Comparison of ENCODE assay signal across 13 cellular contexts in genomic region chr19:49894879-49895565, GRCh38. TPM values are rescaled to one million over a fixed set of nuclear protein-coding genes. Genes with fewer than 3 reads are reported as not detected.
DNase-seq lines count a peak whose midpoint lies in the region; ATAC-seq and TF ChIP-seq lines count a peak whose summit lies in the region.
"Had no signal": no experiment of that assay in that cellular context is flagged by ENCODE, and none has a peak within 500 bp of the region (broad histone marks: within the 10 kb centered on the region; RNA-seq: fewer than 3 reads in every experiment).

No MANE protein-coding gene starts in this region.

- no peaks in the 10 kb centered on the region for H3K9me3 Mint-ChIP-seq in activated naive CD4-positive, alpha-beta T cell treated with anti-CD3 and anti-CD28 coated beads for 36 hours
- H3K9me3 Mint-ChIP-seq in stimulated activated naive B cell treated with anti-CD40 and anti-IgM and Interleukin-4, amounts not matched to agents 10 μg/mL and 1 μg/mL and 100 μg/mL, for 72 hours = peaks cover 9 to 19% of the 10 kb centered on the region in 2 donors
- H3K9me3 Mint-ChIP-seq: naive thymus-derived CD4-positive, alpha-beta T cell had no signal

- DNase-seq in activated naive CD4-positive, alpha-beta T cell treated with anti-CD3 and anti-CD28 coated beads for 36 hours = peak; percentile 43
- DNase-seq in activated naive CD4-positive, alpha-beta T cell (lab: John Stamatoyannopoulos, UW) = no peak
- DNase-seq in activated T-helper 9 cell treated with anti-CD3 and anti-CD28 coated beads, Interleukin-2, amount 50 U/mL, for 16 hours (ENCODE audit: low read depth) = peak; percentile 40
- peak; percentile 83 for DNase-seq in stimulated activated naive B cell treated with anti-CD40 and anti-IgM and Interleukin-4, amounts not matched to agents 10 μg/mL and 1 μg/mL and 100 μg/mL, for 72 hours
- no peak for DNase-seq in coronary artery (ENCODE audit: low spot score)
- DNase-seq in erythroblast (lab: John Stamatoyannopoulos, UW) = no peak
- DNase-seq: foreskin keratinocyte; naive thymus-derived CD4-positive, alpha-beta T cell; NCI-H1105 treated with DMSO at 0.1 percent for 48 hours; NCI-H82 had no signal

- H3K27me3 Mint-ChIP-seq in activated naive CD4-positive, alpha-beta T cell treated with anti-CD3 and anti-CD28 coated beads for 36 hours (ENCODE audit: low read depth) = no peaks in the 10 kb centered on the region
- no peaks in the 10 kb centered on the region for H3K27me3 Mint-ChIP-seq in stimulated activated naive B cell treated with anti-CD40 and anti-IgM and Interleukin-4, amounts not matched to agents 10 μg/mL and 1 μg/mL and 100 μg/mL, for 72 hours
- H3K27me3 Mint-ChIP-seq: naive thymus-derived CD4-positive, alpha-beta T cell had no signal

- H3K27ac ChIP-seq in coronary artery = no peak overlapping the region
- H3K27ac ChIP-seq: foreskin keratinocyte had no signal

- CTCF ChIA-PET in activated naive CD4-positive, alpha-beta T cell treated with anti-CD3 and anti-CD28 coated beads for 36 hours (lab: Charles Lee) = interaction anchor here (0.6 kb wide), 1 partner anchor 68 kb away, joined by 3 read pairs; no protein-coding TSS in a partner anchor

- intact Hi-C loops in activated naive CD4-positive, alpha-beta T cell treated with anti-CD3 and anti-CD28 coated beads for 36 hours (cut with micrococcal nuclease) = no loop called here

- peaks cover 34% of the 10 kb centered on the region for H3K4me1 Mint-ChIP-seq in activated naive CD4-positive, alpha-beta T cell treated with anti-CD3 and anti-CD28 coated beads for 36 hours (ENCODE audit: low read depth)
- H3K4me1 Mint-ChIP-seq in stimulated activated naive B cell treated with anti-CD40 and anti-IgM and Interleukin-4, amounts not matched to agents 10 μg/mL and 1 μg/mL and 100 μg/mL, for 72 hours = peaks cover 48 to 82% of the 10 kb centered on the region in 2 donors

- no peaks in the 10 kb centered on the region for H3K36me3 Mint-ChIP-seq in activated naive CD4-positive, alpha-beta T cell treated with anti-CD3 and anti-CD28 coated beads for 36 hours (ENCODE audit: low read depth)
- peaks cover 60 to 72% of the 10 kb centered on the region in 2 donors for H3K36me3 Mint-ChIP-seq in stimulated activated naive B cell treated with anti-CD40 and anti-IgM and Interleukin-4, amounts not matched to agents 10 μg/mL and 1 μg/mL and 100 μg/mL, for 72 hours

- TF ChIP-seq CTCF in coronary artery (IDR thresholded peaks at IDR 0.05) = no peak

- peak overlapping the region; percentile 36 for H3K4me3 Mint-ChIP-seq in activated naive CD4-positive, alpha-beta T cell treated with anti-CD3 and anti-CD28 coated beads for 36 hours
- H3K4me3 Mint-ChIP-seq in stimulated activated naive B cell treated with anti-CD40 and anti-IgM and Interleukin-4, amounts not matched to agents 10 μg/mL and 1 μg/mL and 100 μg/mL, for 72 hours = peak overlapping the region; percentile 95 to 99

- no peak overlapping the region for H3K4me3 ChIP-seq in coronary artery

- peak overlapping the region; percentile 97 for H3K27ac Mint-ChIP-seq in activated naive CD4-positive, alpha-beta T cell treated with anti-CD3 and anti-CD28 coated beads for 36 hours
- H3K27ac Mint-ChIP-seq in stimulated activated naive B cell treated with anti-CD40 and anti-IgM and Interleukin-4, amounts not matched to agents 10 μg/mL and 1 μg/mL and 100 μg/mL, for 72 hours = peak overlapping the region; percentile 98

- ATAC-seq in GM21786 (IDR thresholded peaks at IDR 0.05; ENCODE audit: unreplicated experiment) (peak; percentile 26), GM21360 (IDR thresholded peaks at IDR 0.05; ENCODE audit: unreplicated experiment) (no peak)
- peak; percentile 35 to 36 for ATAC-seq in stimulated activated naive B cell treated with anti-CD40 and anti-IgM and Interleukin-4, amounts not matched to agents 10 μg/mL and 1 μg/mL and 100 μg/mL, for 72 hours (replicated peaks)
- ATAC-seq: foreskin keratinocyte; naive thymus-derived CD4-positive, alpha-beta T cell; SK-N-SH treated with all-trans-retinoic acid at 6 μM for 48 hours had no signal

- no peak for TF ChIP-seq POLR2A in erythroblast (IDR thresholded peaks at IDR 0.05; ENCODE audit: low read length)

RNA-seq across cellular contexts. Expression of gene IL4I1, which starts 1.7 kb away (rescaled TPM):
- total RNA-seq in activated naive CD4-positive, alpha-beta T cell treated with anti-CD3 and anti-CD28 coated beads for 36 hours = 1 to 10 TPM; 7.2 to 7.5 TPM

RNA-seq across cellular contexts. Expression of gene TBC1D17, which starts 17.5 kb away (rescaled TPM):
- 10 to 100 TPM; 29.8 to 32.4 TPM for total RNA-seq in activated naive CD4-positive, alpha-beta T cell treated with anti-CD3 and anti-CD28 coated beads for 36 hours

RNA-seq across cellular contexts. Expression of gene AKT1S1, which starts 17.9 kb away (rescaled TPM):
- total RNA-seq in activated naive CD4-positive, alpha-beta T cell treated with anti-CD3 and anti-CD28 coated beads for 36 hours = 10 to 100 TPM; 13.3 to 14.2 TPM

RNA-seq across cellular contexts. Expression of gene PNKP, which starts 27.6 kb away (rescaled TPM):
- 10 to 100 TPM; 64.4 to 65.9 TPM for total RNA-seq in activated naive CD4-positive, alpha-beta T cell treated with anti-CD3 and anti-CD28 coated beads for 36 hours

RNA-seq across cellular contexts. Expression of gene ATF5, which starts 34.0 kb away (rescaled TPM):
- total RNA-seq in activated naive CD4-positive, alpha-beta T cell treated with anti-CD3 and anti-CD28 coated beads for 36 hours = 1 to 10 TPM; 8.0 to 8.8 TPM

Comparison
In these comparisons a context has a peak if more than half of its experiments do, and no peak if none do; other contexts are left out.
1. DNase-seq: peak in activated naive CD4-positive, alpha-beta T cell treated with anti-CD3 and anti-CD28 coated beads for 36 hours (single experiment), activated T-helper 9 cell treated with anti-CD3 and anti-CD28 coated beads, Interleukin-2, amount 50 U/mL, for 16 hours (single experiment) and stimulated activated naive B cell treated with anti-CD40 and anti-IgM and Interleukin-4, amounts not matched to agents 10 μg/mL and 1 μg/mL and 100 μg/mL, for 72 hours (single experiment); none in activated naive CD4-positive, alpha-beta T cell (0 of 4), coronary artery (single experiment) and erythroblast (0 of 2).